10 cellular contexts compared by ENCODE assay signal in the genomic region with DNA sequence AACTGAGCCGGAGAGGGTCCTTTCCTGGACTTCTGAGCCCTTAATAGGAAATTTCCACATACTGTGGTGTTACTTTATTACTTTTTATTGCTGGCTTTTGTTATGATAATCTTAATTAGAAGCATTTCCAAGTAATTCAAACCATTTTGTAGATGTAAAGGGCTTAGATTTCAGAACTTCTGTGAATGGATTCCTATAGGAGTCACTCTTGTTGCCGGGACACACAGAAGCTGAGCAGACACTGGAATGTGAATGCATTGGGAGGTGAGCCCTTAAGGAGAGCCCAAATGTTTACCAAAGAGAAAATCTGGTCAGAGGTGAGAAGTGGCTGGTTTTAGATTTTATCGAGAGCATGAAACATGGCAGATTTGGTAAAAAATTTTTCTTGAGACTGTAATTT.
DNase-seq lines count a peak whose midpoint lies in the region; ATAC-seq and TF ChIP-seq lines count a peak whose summit lies in the region.
"Had no signal": no experiment of that assay in that cellular context is flagged by ENCODE, and none has a peak within 500 bp of the region (broad histone marks: within the 10 kb centered on the region; RNA-seq: fewer than 3 reads in every experiment).

No MANE protein-coding gene starts in this region.

- H3K9me3 ChIP-seq in thoracic aorta: no peaks in the 10 kb centered on the region

- peaks cover 45% of the 10 kb centered on the region for H3K4me1 Mint-ChIP-seq in mesothelial cell of epicardium
- peaks cover 20% of the 10 kb centered on the region for H3K4me1 Mint-ChIP-seq in T-helper 2 cell treated with Interferon-gamma antibody and Interleukin-4, amounts not matched to agents 5 μg/mL and 100 μg/mL, for 36 hours (ENCODE audit: low read depth)

- ATAC-seq in thoracic aorta (ENCODE audit: insufficient number of reproducible peaks, low FRiP score, low read depth) (no peak), GM19324 (IDR thresholded peaks at IDR 0.05; ENCODE audit: low FRiP score, unreplicated experiment) (no peak)

- no peak overlapping the region for H3K4me3 Mint-ChIP-seq in mesothelial cell of epicardium
- H3K4me3 Mint-ChIP-seq in T-helper 2 cell treated with Interferon-gamma antibody and Interleukin-4, amounts not matched to agents 5 μg/mL and 100 μg/mL, for 36 hours: no peak overlapping the region

- peaks cover 23% of the 10 kb centered on the region for H3K36me3 ChIP-seq in brain microvascular endothelial cell (replicated peaks)
- no peaks in the 10 kb centered on the region for H3K36me3 ChIP-seq in thoracic aorta

- H3K27me3 ChIP-seq in brain microvascular endothelial cell (replicated peaks) (no peaks in the 10 kb centered on the region), thoracic aorta (replicated peaks; ENCODE audit: insufficient read depth) (no peaks in the 10 kb centered on the region)

- H3K4me3 ChIP-seq in brain microvascular endothelial cell (ENCODE audit: low read depth, low read length) (no peak overlapping the region), thoracic aorta (peak overlapping the region; percentile 27)

- in situ Hi-C loops in brain microvascular endothelial cell (cut with HindIII; ENCODE audit: low pct_ligation_motif_present, low sequenced_read_pairs): no loop called here

- no peak for TF ChIP-seq POLR2A in erythroblast (IDR thresholded peaks at IDR 0.05; ENCODE audit: low read length)

- no peaks in the 10 kb centered on the region for H3K9me3 Mint-ChIP-seq in mesothelial cell of epicardium
- peaks cover 5% of the 10 kb centered on the region for H3K9me3 Mint-ChIP-seq in T-helper 2 cell treated with Interferon-gamma antibody and Interleukin-4, amounts not matched to agents 5 μg/mL and 100 μg/mL, for 36 hours

- peaks cover 27% of the 10 kb centered on the region for H3K36me3 Mint-ChIP-seq in mesothelial cell of epicardium
- peaks cover 13% of the 10 kb centered on the region for H3K36me3 Mint-ChIP-seq in T-helper 2 cell treated with Interferon-gamma antibody and Interleukin-4, amounts not matched to agents 5 μg/mL and 100 μg/mL, for 36 hours (ENCODE audit: low read depth)

- H3K27ac ChIP-seq in brain microvascular endothelial cell: peak overlapping the region; percentile 1
- H3K27ac ChIP-seq in thoracic aorta: peak overlapping the region; percentile 51 to 76

- H3K27me3 Mint-ChIP-seq in mesothelial cell of epicardium (ENCODE audit: low read depth): no peaks in the 10 kb centered on the region
- H3K27me3 Mint-ChIP-seq in T-helper 2 cell treated with Interferon-gamma antibody and Interleukin-4, amounts not matched to agents 5 μg/mL and 100 μg/mL, for 36 hours (ENCODE audit: low read depth): no peaks in the 10 kb centered on the region

- peaks cover 32 to 81% of the 10 kb centered on the region in 2 donors for H3K4me1 ChIP-seq in thoracic aorta (ENCODE audit: control insufficient read depth in 1 of 2, low read depth in 2 of 2)

- TF ChIP-seq CTCF in brain microvascular endothelial cell (IDR thresholded peaks at IDR 0.05; ENCODE audit: low read depth, low read length, missing control alignments) (no peak), mesothelial cell of epicardium (IDR thresholded peaks at IDR 0.05; ENCODE audit: unreplicated experiment) (no peak), thoracic aorta (IDR thresholded peaks at IDR 0.05) (no peak)

- peak overlapping the region; percentile 80 for H3K27ac Mint-ChIP-seq in mesothelial cell of epicardium
- no peak overlapping the region for H3K27ac Mint-ChIP-seq in T-helper 2 cell treated with Interferon-gamma antibody and Interleukin-4, amounts not matched to agents 5 μg/mL and 100 μg/mL, for 36 hours

- DNase-seq in HT-29 (ENCODE audit: low spot score) (peak; percentile 58), brain microvascular endothelial cell (no peak), mesothelial cell of epicardium (ENCODE audit: low spot score in 2 of 2, unreplicated experiment in 2 of 2) (no peak), thoracic aorta (ENCODE audit: low spot score) (no peak), erythroblast (lab: John Stamatoyannopoulos, UW) (no peak), epidermal melanocyte (ENCODE audit: insufficient read length, low spot score) (no peak)
- no peak for DNase-seq in T-helper 2 cell treated with Interferon-gamma antibody and Interleukin-4, amounts not matched to agents 5 μg/mL and 100 μg/mL, for 36 hours (ENCODE audit: low spot score)
- DNase-seq: NCI-H187 treated with DMSO at 0.1 percent for 48 hours; stimulated activated naive CD4-positive, alpha-beta T cell had no signal
